ENCODE assay signal across 1 cellular context in the genomic region with DNA sequence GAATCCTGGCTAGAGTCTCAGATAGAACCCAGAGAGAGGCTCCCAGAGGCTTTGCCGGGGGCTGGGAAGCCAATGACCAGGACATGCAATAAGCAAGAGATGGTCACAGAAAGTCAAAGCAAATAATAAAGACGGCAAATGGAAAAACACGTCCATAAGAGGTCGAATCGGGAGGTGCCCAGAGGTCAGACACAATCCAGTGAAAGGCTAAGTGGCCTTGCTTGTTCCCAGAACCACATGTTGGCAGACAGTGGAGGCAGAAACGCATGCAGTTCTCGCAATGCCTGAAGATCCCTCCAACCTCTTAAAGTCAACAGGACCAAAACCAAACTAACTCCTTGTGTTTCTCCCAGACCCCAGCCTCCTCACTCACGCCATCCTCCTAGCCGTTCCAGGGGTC.
A peak's percentile ranks its signal among the peaks of the same experiment; 100 is the strongest.
TF ChIP-seq lines count a peak whose summit lies in the region.

No MANE protein-coding gene starts in this region.

TF ChIP-seq in HepG2, 621 proteins besides CTCF, POLR2A, EP300 and RAD21 (continued from another document and continues in another):
- TF ChIP-seq, protein P1, sequence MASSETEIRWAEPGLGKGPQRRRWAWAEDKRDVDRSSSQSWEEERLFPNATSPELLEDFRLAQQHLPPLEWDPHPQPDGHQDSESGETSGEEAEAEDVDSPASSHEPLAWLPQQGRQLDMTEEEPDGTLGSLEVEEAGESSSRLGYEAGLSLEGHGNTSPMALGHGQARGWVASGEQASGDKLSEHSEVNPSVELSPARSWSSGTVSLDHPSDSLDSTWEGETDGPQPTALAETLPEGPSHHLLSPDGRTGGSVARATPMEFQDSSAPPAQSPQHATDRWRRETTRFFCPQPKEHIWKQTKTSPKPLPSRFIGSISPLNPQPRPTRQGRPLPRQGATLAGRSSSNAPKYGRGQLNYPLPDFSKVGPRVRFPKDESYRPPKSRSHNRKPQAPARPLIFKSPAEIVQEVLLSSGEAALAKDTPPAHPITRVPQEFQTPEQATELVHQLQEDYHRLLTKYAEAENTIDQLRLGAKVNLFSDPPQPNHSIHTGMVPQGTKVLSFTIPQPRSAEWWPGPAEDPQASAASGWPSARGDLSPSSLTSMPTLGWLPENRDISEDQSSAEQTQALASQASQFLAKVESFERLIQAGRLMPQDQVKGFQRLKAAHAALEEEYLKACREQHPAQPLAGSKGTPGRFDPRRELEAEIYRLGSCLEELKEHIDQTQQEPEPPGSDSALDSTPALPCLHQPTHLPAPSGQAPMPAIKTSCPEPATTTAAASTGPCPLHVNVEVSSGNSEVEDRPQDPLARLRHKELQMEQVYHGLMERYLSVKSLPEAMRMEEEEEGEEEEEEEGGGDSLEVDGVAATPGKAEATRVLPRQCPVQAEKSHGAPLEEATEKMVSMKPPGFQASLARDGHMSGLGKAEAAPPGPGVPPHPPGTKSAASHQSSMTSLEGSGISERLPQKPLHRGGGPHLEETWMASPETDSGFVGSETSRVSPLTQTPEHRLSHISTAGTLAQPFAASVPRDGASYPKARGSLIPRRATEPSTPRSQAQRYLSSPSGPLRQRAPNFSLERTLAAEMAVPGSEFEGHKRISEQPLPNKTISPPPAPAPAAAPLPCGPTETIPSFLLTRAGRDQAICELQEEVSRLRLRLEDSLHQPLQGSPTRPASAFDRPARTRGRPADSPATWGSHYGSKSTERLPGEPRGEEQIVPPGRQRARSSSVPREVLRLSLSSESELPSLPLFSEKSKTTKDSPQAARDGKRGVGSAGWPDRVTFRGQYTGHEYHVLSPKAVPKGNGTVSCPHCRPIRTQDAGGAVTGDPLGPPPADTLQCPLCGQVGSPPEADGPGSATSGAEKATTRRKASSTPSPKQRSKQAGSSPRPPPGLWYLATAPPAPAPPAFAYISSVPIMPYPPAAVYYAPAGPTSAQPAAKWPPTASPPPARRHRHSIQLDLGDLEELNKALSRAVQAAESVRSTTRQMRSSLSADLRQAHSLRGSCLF (CRISPR knock-in tag; IDR thresholded peaks at IDR 0.05; ENCODE audit: borderline replicate concordance), result no peak
- peak; percentile 52; the same call in 1 of the 2 replicates for TF ChIP-seq KMT2A (CRISPR knock-in tag; IDR thresholded peaks at IDR 0.05)
- TF ChIP-seq GTF3A (CRISPR knock-in tag; conservative IDR thresholded peaks at IDR 0.05), result no peak
- TF ChIP-seq SRSF4 (IDR thresholded peaks at IDR 0.05; ENCODE audit: low read depth, low read length, poor library complexity, severe bottlenecking), result no peak
- TF ChIP-seq, protein P2, sequence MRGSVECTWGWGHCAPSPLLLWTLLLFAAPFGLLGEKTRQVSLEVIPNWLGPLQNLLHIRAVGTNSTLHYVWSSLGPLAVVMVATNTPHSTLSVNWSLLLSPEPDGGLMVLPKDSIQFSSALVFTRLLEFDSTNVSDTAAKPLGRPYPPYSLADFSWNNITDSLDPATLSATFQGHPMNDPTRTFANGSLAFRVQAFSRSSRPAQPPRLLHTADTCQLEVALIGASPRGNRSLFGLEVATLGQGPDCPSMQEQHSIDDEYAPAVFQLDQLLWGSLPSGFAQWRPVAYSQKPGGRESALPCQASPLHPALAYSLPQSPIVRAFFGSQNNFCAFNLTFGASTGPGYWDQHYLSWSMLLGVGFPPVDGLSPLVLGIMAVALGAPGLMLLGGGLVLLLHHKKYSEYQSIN (CRISPR knock-in tag; IDR thresholded peaks at IDR 0.05; ENCODE audit: borderline replicate concordance), result no peak
- no peak for TF ChIP-seq IKZF4 (CRISPR knock-in tag; IDR thresholded peaks at IDR 0.05; ENCODE audit: borderline replicate concordance, low read depth, not compliant biosample characterization)
- TF ChIP-seq ZNF251 (CRISPR knock-in tag; IDR thresholded peaks at IDR 0.05), result no peak
- TF ChIP-seq, protein P3, sequence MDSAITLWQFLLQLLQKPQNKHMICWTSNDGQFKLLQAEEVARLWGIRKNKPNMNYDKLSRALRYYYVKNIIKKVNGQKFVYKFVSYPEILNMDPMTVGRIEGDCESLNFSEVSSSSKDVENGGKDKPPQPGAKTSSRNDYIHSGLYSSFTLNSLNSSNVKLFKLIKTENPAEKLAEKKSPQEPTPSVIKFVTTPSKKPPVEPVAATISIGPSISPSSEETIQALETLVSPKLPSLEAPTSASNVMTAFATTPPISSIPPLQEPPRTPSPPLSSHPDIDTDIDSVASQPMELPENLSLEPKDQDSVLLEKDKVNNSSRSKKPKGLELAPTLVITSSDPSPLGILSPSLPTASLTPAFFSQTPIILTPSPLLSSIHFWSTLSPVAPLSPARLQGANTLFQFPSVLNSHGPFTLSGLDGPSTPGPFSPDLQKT (CRISPR knock-in tag; IDR thresholded peaks at IDR 0.05; ENCODE audit: borderline replicate concordance), result no peak
- no peak for TF ChIP-seq ZSCAN9 (CRISPR knock-in tag; IDR thresholded peaks at IDR 0.05; ENCODE audit: borderline replicate concordance)
- no peak for TF ChIP-seq TBP (CRISPR knock-in tag; IDR thresholded peaks at IDR 0.05)
- TF ChIP-seq MYC (CRISPR knock-in tag; IDR thresholded peaks at IDR 0.05; ENCODE audit: borderline replicate concordance), result peak; percentile 36; the same call in 1 of the 2 replicates
- TF ChIP-seq, protein P4, sequence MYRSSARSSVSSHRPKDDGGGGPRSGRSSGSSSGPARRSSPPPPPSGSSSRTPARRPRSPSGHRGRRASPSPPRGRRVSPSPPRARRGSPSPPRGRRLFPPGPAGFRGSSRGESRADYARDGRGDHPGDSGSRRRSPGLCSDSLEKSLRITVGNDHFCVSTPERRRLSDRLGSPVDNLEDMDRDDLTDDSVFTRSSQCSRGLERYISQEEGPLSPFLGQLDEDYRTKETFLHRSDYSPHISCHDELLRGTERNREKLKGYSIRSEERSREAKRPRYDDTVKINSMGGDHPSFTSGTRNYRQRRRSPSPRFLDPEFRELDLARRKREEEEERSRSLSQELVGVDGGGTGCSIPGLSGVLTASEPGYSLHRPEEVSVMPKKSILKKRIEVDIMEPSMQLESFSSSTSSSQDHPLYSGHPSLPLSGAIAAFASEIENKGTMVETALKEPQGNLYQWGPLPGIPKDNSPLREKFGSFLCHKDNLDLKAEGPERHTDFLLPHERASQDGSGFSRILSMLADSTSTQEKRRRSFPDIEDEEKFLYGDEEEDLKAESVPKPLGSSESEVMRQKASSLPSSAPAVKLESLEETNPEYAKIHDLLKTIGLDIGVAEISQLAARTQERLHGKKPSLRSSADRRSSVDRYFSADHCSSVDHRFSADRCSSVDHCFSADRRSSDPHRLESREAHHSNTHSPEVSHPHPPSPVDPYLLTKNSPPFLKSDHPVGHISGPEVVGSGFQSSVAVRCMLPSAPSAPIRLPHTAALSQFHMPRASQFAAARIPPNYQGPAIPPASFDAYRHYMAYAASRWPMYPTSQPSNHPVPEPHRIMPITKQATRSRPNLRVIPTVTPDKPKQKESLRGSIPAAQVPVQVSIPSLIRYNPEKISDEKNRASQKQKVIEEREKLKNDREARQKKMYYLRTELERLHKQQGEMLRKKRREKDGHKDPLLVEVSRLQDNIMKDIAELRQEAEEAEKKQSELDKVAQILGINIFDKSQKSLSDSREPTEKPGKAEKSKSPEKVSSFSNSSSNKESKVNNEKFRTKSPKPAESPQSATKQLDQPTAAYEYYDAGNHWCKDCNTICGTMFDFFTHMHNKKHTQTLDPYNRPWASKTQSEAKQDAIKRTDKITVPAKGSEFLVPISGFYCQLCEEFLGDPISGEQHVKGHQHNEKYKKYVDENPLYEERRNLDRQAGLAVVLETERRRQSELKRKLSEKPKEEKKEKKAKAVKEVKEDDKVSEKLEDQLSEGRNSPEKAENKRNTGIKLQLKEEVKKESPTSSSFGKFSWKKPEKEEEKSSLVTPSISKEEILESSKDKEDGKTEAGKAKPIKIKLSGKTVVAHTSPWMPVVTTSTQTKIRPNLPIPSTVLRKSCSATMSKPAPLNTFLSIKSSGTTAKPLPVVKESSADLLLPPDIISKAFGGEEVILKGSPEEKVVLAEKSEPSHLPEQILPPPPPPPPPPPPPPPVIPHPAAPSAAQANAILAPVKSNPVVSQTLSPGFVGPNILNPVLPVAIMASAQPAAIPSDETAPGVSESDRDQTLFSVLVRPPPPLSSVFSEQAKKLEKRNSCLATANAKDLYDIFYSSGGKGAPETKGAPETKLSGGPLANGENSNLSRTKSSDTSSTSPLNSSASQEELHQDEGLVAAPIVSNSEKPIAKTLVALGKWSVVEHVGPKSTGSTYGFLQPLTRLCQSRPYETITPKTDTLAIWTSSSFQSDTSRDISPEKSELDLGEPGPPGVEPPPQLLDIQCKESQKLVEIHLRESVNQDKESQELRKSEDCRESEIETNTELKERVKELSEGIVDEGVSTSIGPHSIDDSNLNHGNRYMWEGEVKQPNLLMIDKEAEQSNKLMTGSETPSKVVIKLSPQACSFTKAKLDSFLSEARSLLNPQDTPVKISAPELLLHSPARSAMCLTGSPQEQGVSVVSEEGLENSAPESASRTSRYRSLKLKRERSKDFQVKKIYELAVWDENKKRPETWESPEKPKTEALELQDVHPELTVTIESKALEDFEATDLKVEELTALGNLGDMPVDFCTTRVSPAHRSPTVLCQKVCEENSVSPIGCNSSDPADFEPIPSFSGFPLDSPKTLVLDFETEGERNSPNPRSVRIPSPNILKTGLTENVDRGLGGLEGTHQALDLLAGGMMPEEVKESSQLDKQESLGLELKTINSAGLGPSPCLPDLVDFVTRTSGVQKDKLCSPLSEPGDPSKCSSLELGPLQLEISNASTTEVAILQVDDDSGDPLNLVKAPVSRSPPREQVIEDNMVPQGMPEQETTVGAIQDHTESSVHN (CRISPR knock-in tag; IDR thresholded peaks at IDR 0.05), result no peak
- no peak for TF ChIP-seq TCF7 (IDR thresholded peaks at IDR 0.05; ENCODE audit: low read depth)
- peak; percentile 41; the same call in 1 of the 2 replicates for TF ChIP-seq PHF21A (CRISPR knock-in tag; IDR thresholded peaks at IDR 0.05)
- TF ChIP-seq, protein P5, sequence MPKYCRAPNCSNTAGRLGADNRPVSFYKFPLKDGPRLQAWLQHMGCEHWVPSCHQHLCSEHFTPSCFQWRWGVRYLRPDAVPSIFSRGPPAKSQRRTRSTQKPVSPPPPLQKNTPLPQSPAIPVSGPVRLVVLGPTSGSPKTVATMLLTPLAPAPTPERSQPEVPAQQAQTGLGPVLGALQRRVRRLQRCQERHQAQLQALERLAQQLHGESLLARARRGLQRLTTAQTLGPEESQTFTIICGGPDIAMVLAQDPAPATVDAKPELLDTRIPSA (CRISPR knock-in tag; IDR thresholded peaks at IDR 0.05; ENCODE audit: borderline replicate concordance), result no peak
- TF ChIP-seq NFIC (IDR thresholded peaks at IDR 0.05; ENCODE audit: low read length), result no peak
- TF ChIP-seq ZNF780A (CRISPR knock-in tag; IDR thresholded peaks at IDR 0.05), result no peak
- TF ChIP-seq, protein P6, sequence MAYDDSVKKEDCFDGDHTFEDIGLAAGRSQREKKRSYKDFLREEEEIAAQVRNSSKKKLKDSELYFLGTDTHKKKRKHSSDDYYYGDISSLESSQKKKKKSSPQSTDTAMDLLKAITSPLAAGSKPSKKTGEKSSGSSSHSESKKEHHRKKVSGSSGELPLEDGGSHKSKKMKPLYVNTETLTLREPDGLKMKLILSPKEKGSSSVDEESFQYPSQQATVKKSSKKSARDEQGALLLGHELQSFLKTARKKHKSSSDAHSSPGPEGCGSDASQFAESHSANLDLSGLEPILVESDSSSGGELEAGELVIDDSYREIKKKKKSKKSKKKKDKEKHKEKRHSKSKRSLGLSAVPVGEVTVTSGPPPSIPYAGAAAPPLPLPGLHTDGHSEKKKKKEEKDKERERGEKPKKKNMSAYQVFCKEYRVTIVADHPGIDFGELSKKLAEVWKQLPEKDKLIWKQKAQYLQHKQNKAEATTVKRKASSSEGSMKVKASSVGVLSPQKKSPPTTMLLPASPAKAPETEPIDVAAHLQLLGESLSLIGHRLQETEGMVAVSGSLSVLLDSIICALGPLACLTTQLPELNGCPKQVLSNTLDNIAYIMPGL (CRISPR knock-in tag; IDR thresholded peaks at IDR 0.05; ENCODE audit: borderline replicate concordance in 1 of 2, low read depth in 1 of 2), result 0 out of 4 replicates have a peak, but pooled peaks of 1 of the 2 experiments have one; percentile 15
- TF ChIP-seq, protein P7, sequence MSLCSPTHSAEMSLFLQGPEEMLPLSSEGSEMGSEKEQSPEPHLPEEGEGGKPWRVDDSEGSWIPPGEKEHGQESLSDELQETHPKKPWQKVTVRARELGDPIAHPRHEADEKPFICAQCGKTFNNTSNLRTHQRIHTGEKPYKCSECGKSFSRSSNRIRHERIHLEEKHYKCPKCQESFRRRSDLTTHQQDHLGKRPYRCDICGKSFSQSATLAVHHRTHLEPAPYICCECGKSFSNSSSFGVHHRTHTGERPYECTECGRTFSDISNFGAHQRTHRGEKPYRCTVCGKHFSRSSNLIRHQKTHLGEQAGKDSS (CRISPR knock-in tag; IDR thresholded peaks at IDR 0.05; ENCODE audit: borderline replicate concordance, low read depth), result no peak
- no peak for TF ChIP-seq CHCHD3 (CRISPR knock-in tag; IDR thresholded peaks at IDR 0.05)
- no peak for TF ChIP-seq ZNF160 (CRISPR knock-in tag; IDR thresholded peaks at IDR 0.05)
- no peak for TF ChIP-seq HNRNPK (IDR thresholded peaks at IDR 0.05; ENCODE audit: low read depth, low read length, poor library complexity, severe bottlenecking)
- TF ChIP-seq RBFOX2 (IDR thresholded peaks at IDR 0.05; ENCODE audit: low read depth, low read length), result 0 out of 2 replicates have a peak, but pooled peaks have one; percentile 34
- TF ChIP-seq ZNF720 (CRISPR knock-in tag; IDR thresholded peaks at IDR 0.05), result no peak
- 0 out of 2 replicates have a peak, but pooled peaks have one; percentile 24 for TF ChIP-seq HDAC2 (CRISPR knock-in tag; IDR thresholded peaks at IDR 0.05)
